ENCODE assay signal across 21 cellular contexts in genomic region chr16:56282455-56282854, GRCh38.
DNase-seq lines count a peak whose midpoint lies in the region; ATAC-seq, FAIRE-seq and TF ChIP-seq lines count a peak whose summit lies in the region.
"Had no signal": no experiment of that assay in that cellular context is flagged by ENCODE, and none has a peak within 500 bp of the region (broad histone marks: within the 10 kb centered on the region; RNA-seq: fewer than 3 reads in every experiment).

No MANE protein-coding gene starts in this region.

- H2BK12ac ChIP-seq in neuronal stem cell (ENCODE audit: low read length) = no peak overlapping the region

- POLR2A ChIA-PET in GM12878 (lab: Charles Lee) = no interaction called here

- no peaks in the 10 kb centered on the region; a peak in 1 of 4 replicates for H3K27me3 ChIP-seq in GM12878 (replicated peaks in 1 of 2; ENCODE audit: control insufficient read depth in 2 of 2, insufficient read depth in 2 of 2, low read length in 1 of 2)
- no peaks in the 10 kb centered on the region for H3K27me3 ChIP-seq in neuronal stem cell (ENCODE audit: control insufficient read depth in 3 of 3, insufficient read depth in 3 of 3, low read depth in 1 of 3, low read length in 3 of 3)
- H3K27me3 ChIP-seq: brain microvascular endothelial cell had no signal

- peak; percentile 7 for FAIRE-seq in GM12878 (lab: Jason Lieb, UNC)
- FAIRE-seq: TTC549 had no signal

- H2BK120ac ChIP-seq in neuronal stem cell (ENCODE audit: low read depth, low read length) = no peak overlapping the region

- RAD21 ChIA-PET in GM12878 (lab: Charles Lee; ENCODE audit: unreplicated experiment) = no interaction called here

- no TSS peak for BruUV-seq in GM12878 (replicated peaks; lab: Mats Ljungman, UMichigan)

- no peak overlapping the region for H2AFZ ChIP-seq in GM12878 (ENCODE audit: control insufficient read depth, low read depth, low read length)
- H2AFZ ChIP-seq in neuronal stem cell (ENCODE audit: low read length) = peak overlapping the region; percentile 21

- H3K27ac ChIP-seq in GM12878 (ENCODE audit: control insufficient read depth, insufficient read depth) (no peak overlapping the region), neuronal stem cell (replicated peaks; ENCODE audit: low read length) (no peak overlapping the region)
- H3K27ac ChIP-seq: brain microvascular endothelial cell had no signal

- H3K79me2 ChIP-seq in GM12878 (ENCODE audit: control insufficient read depth, insufficient read depth, low read length) = no peaks in the 10 kb centered on the region

- no peak overlapping the region for H4K8ac ChIP-seq in neuronal stem cell (ENCODE audit: low read depth, low read length)

- H3K14ac ChIP-seq in neuronal stem cell (ENCODE audit: low read length) = no peak overlapping the region

- intact Hi-C loops in GM12878 (cut with micrococcal nuclease; ENCODE audit: unreplicated experiment) = no loop called here

- ATAC-seq in HG03103 (IDR thresholded peaks at IDR 0.05; ENCODE audit: low read depth, unreplicated experiment) = peak; percentile 43
- ATAC-seq in GM12878 = no peak
- ATAC-seq: esophagus mucosa; naive thymus-derived CD4-positive, alpha-beta T cell; PC-3 had no signal

- no peak overlapping the region for H4K91ac ChIP-seq in neuronal stem cell (ENCODE audit: low read depth, low read length, poor library complexity)

- no peak overlapping the region for H2AK5ac ChIP-seq in neuronal stem cell (ENCODE audit: low read depth, low read length)

- no peak for TF ChIP-seq RAD21 in GM12878 (IDR thresholded peaks at IDR 0.05; ENCODE audit: insufficient read depth, low read depth, low read length)

- no peak for TF ChIP-seq POLR2A in GM12878 (IDR thresholded peaks at IDR 0.05; ENCODE audit: low read depth, low read length)

- no peak overlapping the region for H3K23ac ChIP-seq in neuronal stem cell (ENCODE audit: low read depth, low read length, poor library complexity)

- no peak overlapping the region for H3K9ac ChIP-seq in GM12878 (ENCODE audit: control insufficient read depth, insufficient read depth, low read length)
- no peak overlapping the region for H3K9ac ChIP-seq in neuronal stem cell (ENCODE audit: low read depth, low read length, poor library complexity)

- H3K4me2 ChIP-seq in GM12878 (ENCODE audit: control insufficient read depth, insufficient read depth) (no peak overlapping the region), neuronal stem cell (ENCODE audit: insufficient read depth, low read length, poor library complexity, severe bottlenecking) (no peak overlapping the region)

- no peak for TF ChIP-seq CTCF in GM12878 (IDR thresholded peaks at IDR 0.05 in 2 of 3, conservative IDR thresholded peaks at IDR 0.05 in 1 of 3; ENCODE audit: control insufficient read depth in 2 of 3, extremely low read depth in 1 of 3, insufficient read depth in 1 of 3, low read depth in 3 of 3, low read length in 3 of 3)

- no peaks in the 10 kb centered on the region for H3K9me3 ChIP-seq in GM12878 (replicated peaks; ENCODE audit: control insufficient read depth, insufficient read depth, low read length)
- no peaks in the 10 kb centered on the region for H3K9me3 ChIP-seq in neuronal stem cell (replicated peaks in 1 of 2; ENCODE audit: control insufficient read depth in 2 of 2, insufficient read depth in 1 of 2, low read depth in 1 of 2, low read length in 2 of 2)

- no peak overlapping the region for H2BK15ac ChIP-seq in neuronal stem cell (ENCODE audit: low read length)

- H3K36me3 ChIP-seq in GM12878 (ENCODE audit: control insufficient read depth in 2 of 2, insufficient read depth in 2 of 2, low read length in 1 of 2) (no peaks in the 10 kb centered on the region), neuronal stem cell (replicated peaks in 1 of 2; ENCODE audit: control insufficient read depth in 2 of 2, insufficient read depth in 2 of 2, low read length in 2 of 2) (no peaks in the 10 kb centered on the region)
- H3K36me3 ChIP-seq: brain microvascular endothelial cell had no signal

- CTCF ChIA-PET in GM12878 (lab: Yijun Ruan, JAX) = no interaction called here

- no peaks in the 10 kb centered on the region for H4K20me1 ChIP-seq in GM12878 (ENCODE audit: control insufficient read depth, insufficient read depth)

- DNase-seq in NOMO-1 (lab: John Stamatoyannopoulos, UW; ENCODE audit: unreplicated experiment in 2 of 2) (peak; percentile 70 to 93), GM12878 (ENCODE audit: low read depth, low spot score) (no peak), neuronal stem cell (ENCODE audit: low spot score) (no peak), T-helper 9 cell (no peak), NCI-H226 (no peak), HUDEP-2 (lab: John Stamatoyannopoulos, UW; ENCODE audit: unreplicated experiment in 76 of 76) (no peak), medulla oblongata (ENCODE audit: extremely low spot score) (no peak)
- DNase-seq: activated CD4-positive, alpha-beta T cell treated with anti-CD3 and anti-CD28 coated beads, Interleukin-2, amount 50 U/mL, for 4 hours; activated naive CD8-positive, alpha-beta T cell treated with anti-CD3 and anti-CD28 coated beads for 36 hours; brain microvascular endothelial cell; Calu3; immature natural killer cell; naive thymus-derived CD4-positive, alpha-beta T cell; NCI-H1436 treated with DMSO at 0.1 percent for 48 hours; NCI-H446; PC-3; trophoblast cell had no signal

- WGBS in GM12878 (ENCODE audit: insufficient coverage, insufficient replicate concordance, low lambda C conversion rate, missing lambda C conversion rate) = 0% methylated on average over 3 of the region's 3 CpGs
- no CpG with 5 or more reads among the region's 3 CpGs for WGBS in neuronal stem cell (ENCODE audit: extremely low coverage in 2 of 2, insufficient read length in 2 of 2, insufficient replicate concordance in 1 of 2), 2 donors

- no peak overlapping the region for H3K18ac ChIP-seq in neuronal stem cell (ENCODE audit: low read length)

- H3K79me1 ChIP-seq in neuronal stem cell (ENCODE audit: low read depth, low read length) = no peaks in the 10 kb centered on the region

- no peak overlapping the region for H3K4ac ChIP-seq in neuronal stem cell (ENCODE audit: low read length)

- in situ Hi-C loops in GM12878 (cut with MboI) = no loop called here

- H3K4me3 ChIP-seq in GM12878 (no peak overlapping the region), neuronal stem cell (ENCODE audit: low read length in 2 of 2) (no peak overlapping the region)
- H3K4me3 ChIP-seq: lung had no signal

- H3K4me1 ChIP-seq in GM12878 (ENCODE audit: control insufficient read depth, insufficient read depth, low read length) (no peaks in the 10 kb centered on the region), neuronal stem cell (ENCODE audit: control insufficient read depth in 2 of 2, insufficient read depth in 1 of 2, low read depth in 1 of 2, low read length in 2 of 2) (peaks cover 24 to 33% of the 10 kb centered on the region in 2 donors)

- TF ChIP-seq EP300 in GM12878 (IDR thresholded peaks at IDR 0.05; ENCODE audit: borderline replicate concordance in 1 of 2, control insufficient read depth in 1 of 2, low read depth in 2 of 2, low read length in 2 of 2) = no peak

- SMC1A ChIA-PET in GM12878 (lab: Charles Lee; ENCODE audit: uncharacterized antibody, unreplicated experiment) = no interaction called here

- H2BK5ac ChIP-seq in neuronal stem cell (ENCODE audit: low read length) = no peak overlapping the region

TF ChIP-seq in GM12878, 131 proteins besides CTCF, POLR2A, EP300 and RAD21:
- TF ChIP-seq SPI1 (IDR thresholded peaks at IDR 0.05; ENCODE audit: borderline replicate concordance, insufficient read depth, low read depth, low read length) (peak; percentile 54; the same call in 1 of the 2 replicates), BHLHE40 (IDR thresholded peaks at IDR 0.05; ENCODE audit: borderline replicate concordance in 1 of 2, low read depth in 2 of 2, low read length in 1 of 2) (no peak)

Comparison
In these comparisons a context has a peak if more than half of its experiments do, and no peak if none do; other contexts are left out.
1. DNase-seq: peak in NOMO-1 (2 of 2); none in GM12878 (single experiment), neuronal stem cell (single experiment), T-helper 9 cell (single experiment), NCI-H226 (single experiment), HUDEP-2 (0 of 76) and medulla oblongata (single experiment).